13 cellular contexts compared by ENCODE assay signal in genomic region chr6:119484598-119484997, GRCh38.
DNase-seq lines count a peak whose midpoint lies in the region; ATAC-seq and TF ChIP-seq lines count a peak whose summit lies in the region.
"Had no signal": no experiment of that assay in that cellular context is flagged by ENCODE, and none has a peak within 500 bp of the region (broad histone marks: within the 10 kb centered on the region; RNA-seq: fewer than 3 reads in every experiment).

No MANE protein-coding gene starts in this region.

- no peak overlapping the region for H2BK120ac ChIP-seq in IMR-90 (ENCODE audit: low read depth, low read length)
- H2BK120ac ChIP-seq in mesendoderm (ENCODE audit: low read depth, low read length), result no peak overlapping the region

- H3K27me3 Mint-ChIP-seq in activated CD4-positive, alpha-beta T cell treated with anti-CD3 and anti-CD28 coated beads, Interleukin-2, amount 10 ng/mL, durations not matched to agents 7 days and 5 days, result peaks cover 5% of the 10 kb centered on the region

- H2AK9ac ChIP-seq in IMR-90 (replicated peaks; ENCODE audit: low read depth, low read length, poor library complexity), result no peak overlapping the region

- intact Hi-C loops in IMR-90 (cut with micrococcal nuclease) (loop anchor here (5.0 kb wide), 1 partner anchor 132 kb away; no protein-coding TSS in a partner anchor), tibial artery (cut with DNase I; ENCODE audit: low total_unique reads) (no loop called here)

- H2AFZ ChIP-seq in IMR-90 (replicated peaks; ENCODE audit: low read length, poor library complexity), result no peak overlapping the region

- WGBS in IMR-90 (ENCODE audit: extremely low coverage in 2 of 2, insufficient read length in 1 of 2), 2 experiments, result no CpG with 5 or more reads among the region's 5 CpGs
- no CpG with 5 or more reads among the region's 5 CpGs for WGBS in mesendoderm (ENCODE audit: extremely low coverage, insufficient coverage, low lambda C conversion rate)

- H3K4ac ChIP-seq in IMR-90 (ENCODE audit: low read depth, low read length), result no peak overlapping the region
- no peak overlapping the region for H3K4ac ChIP-seq in mesendoderm (ENCODE audit: low read depth, low read length)

- no peaks in the 10 kb centered on the region for H3K9me3 ChIP-seq in IMR-90 (ENCODE audit: control insufficient read depth, insufficient read depth, low read length)
- H3K9me3 ChIP-seq in tibial artery, result no peaks in the 10 kb centered on the region
- H3K9me3 ChIP-seq: esophagus muscularis mucosa had no signal

- CTCF ChIA-PET in IMR-90 (lab: Yijun Ruan, JAX), result interaction anchor here (0.7 kb wide), 1 partner anchor 354 kb away, joined by 3 read pairs; no protein-coding TSS in a partner anchor
- CTCF ChIA-PET in activated CD4-positive, alpha-beta T cell treated with anti-CD3 and anti-CD28 coated beads, Interleukin-2, amount 10 ng/mL, durations not matched to agents 7 days and 5 days (lab: Charles Lee), result no interaction called here

- no peak overlapping the region for H3K4me3 Mint-ChIP-seq in activated CD4-positive, alpha-beta T cell treated with anti-CD3 and anti-CD28 coated beads, Interleukin-2, amount 10 ng/mL, durations not matched to agents 7 days and 5 days
- H3K4me3 Mint-ChIP-seq: T-helper 1 cell treated with Interleukin-12 subunit alpha and Interleukin-12 subunit beta and Interleukin-4 antibody, amounts not matched to agents 30 μg/mL and 1 μg/mL, for 36 hours had no signal

- H3K56ac ChIP-seq in IMR-90 (ENCODE audit: extremely low read depth, insufficient read depth, low read length) (no peak overlapping the region), mesendoderm (ENCODE audit: low read length) (no peak overlapping the region)

- no peak overlapping the region for H3K27ac ChIP-seq in IMR-90 (ENCODE audit: insufficient read depth, low read length)
- H3K27ac ChIP-seq in mesendoderm (ENCODE audit: low read depth, low read length), result no peak overlapping the region
- H3K27ac ChIP-seq in tibial artery, result no peak overlapping the region
- H3K27ac ChIP-seq: C4-2B, esophagus muscularis mucosa had no signal

- dilution Hi-C loops in IMR-90 (cut with HindIII; ENCODE audit: low sequenced_read_pairs, unreplicated experiment), result no loop called here

- H3K9me3 Mint-ChIP-seq in activated CD4-positive, alpha-beta T cell treated with anti-CD3 and anti-CD28 coated beads, Interleukin-2, amount 10 ng/mL, durations not matched to agents 7 days and 5 days, result peaks cover 2% of the 10 kb centered on the region

- POLR2A ChIA-PET in IMR-90 (lab: Charles Lee; ENCODE audit: unreplicated experiment), result no interaction called here
- POLR2A ChIA-PET in activated CD4-positive, alpha-beta T cell treated with anti-CD3 and anti-CD28 coated beads, Interleukin-2, amount 10 ng/mL, durations not matched to agents 7 days and 5 days (lab: Charles Lee), result no interaction called here

- TF ChIP-seq POLR2A in IMR-90 (IDR thresholded peaks at IDR 0.05; ENCODE audit: low read depth, low read length) (no peak), erythroblast (IDR thresholded peaks at IDR 0.05; ENCODE audit: low read length) (no peak)

- no peak overlapping the region for H3K14ac ChIP-seq in IMR-90 (replicated peaks; ENCODE audit: low read depth, low read length)

- H3K4me3 ChIP-seq in AG09309 (ENCODE audit: control insufficient read depth, low read depth, low read length), result no peak overlapping the region
- H3K4me3 ChIP-seq in IMR-90 (ENCODE audit: insufficient read depth, low read depth, low read length), result no peak overlapping the region
- no peak overlapping the region for H3K4me3 ChIP-seq in choroid plexus epithelial cell (ENCODE audit: low read depth, low read length)
- H3K4me3 ChIP-seq in mesendoderm (ENCODE audit: low read length), result no peak overlapping the region
- H3K4me3 ChIP-seq in tibial artery, result no peak overlapping the region
- H3K4me3 ChIP-seq: esophagus muscularis mucosa had no signal

- peak; percentile 89 for DNase-seq in AG09309 (ENCODE audit: low read depth)
- DNase-seq in IMR-90, result peak; percentile 94
- peak; percentile 67 for DNase-seq in choroid plexus epithelial cell (ENCODE audit: low read depth)
- DNase-seq in mesendoderm, result peak; percentile 44
- DNase-seq in tibial artery, result no peak
- DNase-seq in erythroblast (lab: John Stamatoyannopoulos, UW), result no peak
- no peak for DNase-seq in activated CD4-positive, alpha-beta T cell treated with anti-CD3 and anti-CD28 coated beads, Interleukin-2, amount 10 ng/mL, durations not matched to agents 7 days and 5 days
- DNase-seq: anterior cingulate cortex, NCI-H1105 treated with DMSO at 0.1 percent for 48 hours had no signal

- H3K9me1 ChIP-seq in IMR-90 (ENCODE audit: insufficient read depth, low read length), result no peaks in the 10 kb centered on the region

- no TSS peak for BruUV-seq in IMR-90 (replicated peaks; lab: Mats Ljungman, UMichigan)

- H3K4me2 ChIP-seq in IMR-90 (ENCODE audit: low read depth, low read length) (no peak overlapping the region), mesendoderm (ENCODE audit: low read length) (no peak overlapping the region)

- no peak overlapping the region for H3K27ac Mint-ChIP-seq in activated CD4-positive, alpha-beta T cell treated with anti-CD3 and anti-CD28 coated beads, Interleukin-2, amount 10 ng/mL, durations not matched to agents 7 days and 5 days
- H3K27ac Mint-ChIP-seq: T-helper 1 cell treated with Interleukin-12 subunit alpha and Interleukin-12 subunit beta and Interleukin-4 antibody, amounts not matched to agents 30 μg/mL and 1 μg/mL, for 36 hours had no signal

- no peak overlapping the region for H2BK20ac ChIP-seq in IMR-90 (ENCODE audit: low read depth, low read length)

- no peaks in the 10 kb centered on the region for H4K20me1 ChIP-seq in IMR-90 (ENCODE audit: insufficient read depth, low read length)

- H3K36me3 ChIP-seq in IMR-90 (ENCODE audit: control insufficient read depth, insufficient read depth, low read length) (no peaks in the 10 kb centered on the region), mesendoderm (ENCODE audit: control insufficient read depth, insufficient read depth, low read length) (no peaks in the 10 kb centered on the region), tibial artery (no peaks in the 10 kb centered on the region)
- H3K36me3 ChIP-seq: esophagus muscularis mucosa had no signal

- H4K5ac ChIP-seq in IMR-90 (ENCODE audit: low read depth, low read length), result no peak overlapping the region
- H4K5ac ChIP-seq in mesendoderm (ENCODE audit: low read length), result no peak overlapping the region

- TF ChIP-seq RAD21 in IMR-90 (IDR thresholded peaks at IDR 0.05; ENCODE audit: low read length), result no peak

- peaks cover 5% of the 10 kb centered on the region for H3K36me3 Mint-ChIP-seq in activated CD4-positive, alpha-beta T cell treated with anti-CD3 and anti-CD28 coated beads, Interleukin-2, amount 10 ng/mL, durations not matched to agents 7 days and 5 days (ENCODE audit: low read depth)

- no peaks in the 10 kb centered on the region for H3K79me2 ChIP-seq in mesendoderm (ENCODE audit: control insufficient read depth, insufficient read depth, low read length)

- H4K91ac ChIP-seq in IMR-90 (ENCODE audit: insufficient read depth, low read depth, low read length), result no peak overlapping the region

- H4K8ac ChIP-seq in IMR-90 (ENCODE audit: low read depth in 2 of 2, low read length in 2 of 2) (no peak overlapping the region), mesendoderm (ENCODE audit: low read depth, low read length) (no peak overlapping the region)

- TF ChIP-seq CTCF in AG09309 (IDR thresholded peaks at IDR 0.05; ENCODE audit: control insufficient read depth, insufficient read depth, low read depth, low read length, missing control alignments) (no peak), IMR-90 (conservative IDR thresholded peaks at IDR 0.05; ENCODE audit: low read depth, low read length) (no peak), choroid plexus epithelial cell (conservative IDR thresholded peaks at IDR 0.05; ENCODE audit: low read depth, low read length) (no peak), tibial artery (IDR thresholded peaks at IDR 0.05) (no peak)

- H3K9ac ChIP-seq in IMR-90 (ENCODE audit: low read depth, low read length) (no peak overlapping the region), mesendoderm (ENCODE audit: low read length) (no peak overlapping the region)

- no peaks in the 10 kb centered on the region for H3K79me1 ChIP-seq in IMR-90 (ENCODE audit: low read depth in 1 of 2, low read length in 2 of 2)
- H3K79me1 ChIP-seq in mesendoderm (ENCODE audit: low read length), result no peaks in the 10 kb centered on the region

- no peak overlapping the region for H3K23ac ChIP-seq in IMR-90 (ENCODE audit: low read depth, low read length)
- no peak overlapping the region for H3K23ac ChIP-seq in mesendoderm (ENCODE audit: low read length)

- peaks cover 7% of the 10 kb centered on the region for H3K4me1 Mint-ChIP-seq in activated CD4-positive, alpha-beta T cell treated with anti-CD3 and anti-CD28 coated beads, Interleukin-2, amount 10 ng/mL, durations not matched to agents 7 days and 5 days

- ATAC-seq in IMR-90 (ENCODE audit: low read depth) (peak; percentile 91), HG03520 (IDR thresholded peaks at IDR 0.05; ENCODE audit: unreplicated experiment) (no peak)

- no peak overlapping the region for H2BK5ac ChIP-seq in IMR-90 (ENCODE audit: low read depth, low read length, poor library complexity, severe bottlenecking)
- H2BK5ac ChIP-seq in mesendoderm (ENCODE audit: low read length), result no peak overlapping the region

- no peak overlapping the region for H3K18ac ChIP-seq in IMR-90 (ENCODE audit: low read depth, low read length)
- no peak overlapping the region for H3K18ac ChIP-seq in mesendoderm (ENCODE audit: low read length)

- no peaks in the 10 kb centered on the region for H3K4me1 ChIP-seq in IMR-90 (ENCODE audit: control insufficient read depth, insufficient read depth, low read length)
- no peaks in the 10 kb centered on the region for H3K4me1 ChIP-seq in mesendoderm (ENCODE audit: control insufficient read depth, low read depth, low read length)
- no peaks in the 10 kb centered on the region for H3K4me1 ChIP-seq in tibial artery

- in situ Hi-C loops in IMR-90 (cut with MboI; ENCODE audit: low sequenced_read_pairs), result no loop called here

- no peak overlapping the region for H2BK15ac ChIP-seq in IMR-90 (ENCODE audit: low read depth, low read length)
- no peak overlapping the region for H2BK15ac ChIP-seq in mesendoderm (replicated peaks; ENCODE audit: low read depth)

- H3K27me3 ChIP-seq in IMR-90 (ENCODE audit: control insufficient read depth, insufficient read depth, low read length), result no peaks in the 10 kb centered on the region
- no peaks in the 10 kb centered on the region for H3K27me3 ChIP-seq in mesendoderm (ENCODE audit: insufficient read depth, low read length, poor library complexity)
- H3K27me3 ChIP-seq in tibial artery, result no peaks in the 10 kb centered on the region
- H3K27me3 ChIP-seq: esophagus muscularis mucosa had no signal

- H2AK5ac ChIP-seq in IMR-90 (ENCODE audit: low read depth, low read length) (no peak overlapping the region), mesendoderm (ENCODE audit: low read length) (peak overlapping the region; percentile 79)

TF ChIP-seq in IMR-90, 13 proteins besides CTCF, POLR2A, EP300 and RAD21 (continues in another document):
- TF ChIP-seq RCOR1 (IDR thresholded peaks at IDR 0.05; ENCODE audit: insufficient replicate concordance, low read length), result no peak
- peak; percentile 54 for TF ChIP-seq CEBPB (IDR thresholded peaks at IDR 0.05; ENCODE audit: low read depth, low read length)
- TF ChIP-seq MAFK (IDR thresholded peaks at IDR 0.05; ENCODE audit: low read depth, low read length), result peak; percentile 30; the same call in 1 of the 2 replicates

Comparison
In these comparisons a context has a peak if more than half of its experiments do, and no peak if none do; other contexts are left out.
1. DNase-seq: peak in AG09309 (single experiment), IMR-90 (single experiment), choroid plexus epithelial cell (single experiment) and mesendoderm (single experiment); none in tibial artery (0 of 2), erythroblast (0 of 2) and activated CD4-positive, alpha-beta T cell treated with anti-CD3 and anti-CD28 coated beads, Interleukin-2, amount 10 ng/mL, durations not matched to agents 7 days and 5 days (single experiment).